23 cellular contexts compared by ENCODE assay signal in genomic region chr7:49081076-49081475, GRCh38.
"Had no signal": no experiment of that assay in that cellular context is flagged by ENCODE, and none has a peak within 500 bp of the region (broad histone marks: within the 10 kb centered on the region; RNA-seq: fewer than 3 reads in every experiment).

No MANE protein-coding gene starts in this region.

- H3K36me3 ChIP-seq: lower lobe of right lung, neutrophil, right lobe of liver, stomach, thyroid gland, transverse colon, upper lobe of left lung, vagina had no signal

- H3K9ac ChIP-seq: parathyroid adenoma had no signal

- H3K4me1 ChIP-seq: lower lobe of right lung, parathyroid adenoma, psoas muscle, right lobe of liver, stomach, testis, thyroid gland, transverse colon, upper lobe of left lung, vagina had no signal

- H3K27ac ChIP-seq: lower lobe of right lung, neutrophil, parathyroid adenoma, psoas muscle, right lobe of liver, stomach, testis, thyroid gland, transverse colon, upper lobe of left lung, vagina had no signal

- H3K9me3 ChIP-seq: lower lobe of right lung, neutrophil, psoas muscle, right lobe of liver, testis, thyroid gland, transverse colon, upper lobe of left lung, vagina had no signal

- H3K4me3 ChIP-seq: lower lobe of right lung, psoas muscle, right lobe of liver, smooth muscle cell, stomach, testis, thyroid gland, transverse colon, upper lobe of left lung, vagina had no signal

- H2AFZ ChIP-seq: parathyroid adenoma had no signal

- ATAC-seq: lower lobe of right lung; naive thymus-derived CD8-positive, alpha-beta T cell; psoas muscle; right lobe of liver; stimulated activated naive B cell treated with anti-CD40 and anti-IgM and Interleukin-4, amounts not matched to agents 10 μg/mL and 1 μg/mL and 100 μg/mL, for 72 hours; stimulated activated naive CD8-positive, alpha-beta T cell treated with anti-CD3 and anti-CD28 coated beads, Interleukin-15, Interleukin-2, amounts not matched to agents 100 U/mL and 50 U/mL, for 24 hours had no signal

- H3K27me3 ChIP-seq: neutrophil, right lobe of liver, stomach, testis, thyroid gland, transverse colon, upper lobe of left lung, vagina had no signal

- H3K79me2 ChIP-seq: parathyroid adenoma had no signal

- H3K4me2 ChIP-seq: smooth muscle cell had no signal

- DNase-seq: hypothalamus; immature natural killer cell; kidney; lower lobe of right lung; mammary epithelial cell; mesenchymal stem cell; naive thymus-derived CD8-positive, alpha-beta T cell; occipital lobe; psoas muscle; right lobe of liver; stimulated activated CD4-positive, alpha-beta T cell treated with anti-CD3 and anti-CD28 coated beads, Interleukin-2, amount 100 ng/mL, for 24 hours; stimulated activated CD4-positive, alpha-beta T cell treated with anti-CD3 and anti-CD28 coated beads, Interleukin-4, amount 100 ng/mL, for 1 hour; stimulated activated naive B cell treated with anti-CD40 and anti-IgM and Interleukin-4, amounts not matched to agents 10 μg/mL and 1 μg/mL and 100 μg/mL, for 72 hours; stimulated activated naive CD8-positive, alpha-beta T cell treated with anti-CD3 and anti-CD28 coated beads, Interleukin-15, Interleukin-2, amounts not matched to agents 100 U/mL and 50 U/mL, for 24 hours; stomach; testis; thyroid gland; transverse colon; upper lobe of left lung had no signal
